In genomic region chr1:223129229-223129851, GRCh38 we compare ENCODE assay signal across 1 cellular context.
TF ChIP-seq lines count a peak whose summit lies in the region.

No MANE protein-coding gene starts in this region.

TF ChIP-seq in HepG2, 621 proteins besides CTCF, POLR2A, EP300 and RAD21 (continued from another document and continues in another):
- TF ChIP-seq HMGXB4 (CRISPR knock-in tag; IDR thresholded peaks at IDR 0.05; ENCODE audit: borderline replicate concordance in 1 of 2, low read depth in 1 of 2) (peak; percentile 50 to 72; a peak in 2 of 4 replicates), ZNF670 (CRISPR knock-in tag; IDR thresholded peaks at IDR 0.05; ENCODE audit: borderline replicate concordance) (no peak), STAG1 (CRISPR knock-in tag; IDR thresholded peaks at IDR 0.05) (peak; percentile 48), FOXC1 (CRISPR knock-in tag; IDR thresholded peaks at IDR 0.05; ENCODE audit: borderline replicate concordance) (no peak), ZNF83 (CRISPR knock-in tag; IDR thresholded peaks at IDR 0.05; ENCODE audit: borderline replicate concordance) (no peak), ZNF644 (CRISPR knock-in tag; IDR thresholded peaks at IDR 0.05; ENCODE audit: low read depth) (no peak), HIC2 (CRISPR knock-in tag; IDR thresholded peaks at IDR 0.05; ENCODE audit: low read depth) (no peak), ZNF232 (CRISPR knock-in tag; IDR thresholded peaks at IDR 0.05; ENCODE audit: borderline replicate concordance) (no peak), RFX5 (IDR thresholded peaks at IDR 0.05; ENCODE audit: low read depth, low read length) (no peak), ZNF639 (CRISPR knock-in tag; conservative IDR thresholded peaks at IDR 0.05) (no peak), ZNF34 (CRISPR knock-in tag; IDR thresholded peaks at IDR 0.05; ENCODE audit: borderline replicate concordance) (no peak), PHF8 (CRISPR knock-in tag; IDR thresholded peaks at IDR 0.05) (no peak), ZNF484 (CRISPR knock-in tag; IDR thresholded peaks at IDR 0.05; ENCODE audit: borderline replicate concordance, low read depth) (no peak), MTF2 (CRISPR knock-in tag; IDR thresholded peaks at IDR 0.05; ENCODE audit: borderline replicate concordance) (no peak; the same call in 1 of the 2 replicates), ZFX (CRISPR knock-in tag; IDR thresholded peaks at IDR 0.05; ENCODE audit: low read depth) (peak; percentile 58; the same call in 1 of the 2 replicates), HOXA5 (CRISPR knock-in tag; IDR thresholded peaks at IDR 0.05) (no peak), ZMYM4 (CRISPR knock-in tag; IDR thresholded peaks at IDR 0.05) (peak; percentile 32; the same call in 1 of the 2 replicates), ARID5B (CRISPR knock-in tag; IDR thresholded peaks at IDR 0.05) (0 out of 2 replicates have a peak, but pooled peaks have one; percentile 13), ATM (IDR thresholded peaks at IDR 0.05; ENCODE audit: borderline replicate concordance) (no peak), DNMT3B (CRISPR knock-in tag; conservative IDR thresholded peaks at IDR 0.05) (no peak), MTA3 (CRISPR knock-in tag; IDR thresholded peaks at IDR 0.05) (no peak), KMT2B (CRISPR knock-in tag; IDR thresholded peaks at IDR 0.05) (no peak), THYN1 (CRISPR knock-in tag; IDR thresholded peaks at IDR 0.05; ENCODE audit: borderline replicate concordance, low read depth) (no peak), ZHX2 (IDR thresholded peaks at IDR 0.05; ENCODE audit: low read depth) (no peak), ZHX2 (CRISPR knock-in tag; IDR thresholded peaks at IDR 0.05; ENCODE audit: borderline replicate concordance) (no peak), NONO (IDR thresholded peaks at IDR 0.05) (no peak), NONO (CRISPR knock-in tag; conservative IDR thresholded peaks at IDR 0.05) (0 out of 2 replicates have a peak, but pooled peaks have one; percentile 54), ESRRA (CRISPR knock-in tag; IDR thresholded peaks at IDR 0.05; ENCODE audit: low read depth) (no peak), ZBTB38 (CRISPR knock-in tag; IDR thresholded peaks at IDR 0.05) (0 out of 2 replicates have a peak, but pooled peaks have one; percentile 32), CBFB (CRISPR knock-in tag; IDR thresholded peaks at IDR 0.05) (no peak), NFE2L2 (IDR thresholded peaks at IDR 0.05; ENCODE audit: low read length) (no peak), MBD4 (IDR thresholded peaks at IDR 0.05; ENCODE audit: borderline replicate concordance, low read length) (no peak), TGIF2 (CRISPR knock-in tag; IDR thresholded peaks at IDR 0.05) (no peak)
- TF ChIP-seq, protein P1, sequence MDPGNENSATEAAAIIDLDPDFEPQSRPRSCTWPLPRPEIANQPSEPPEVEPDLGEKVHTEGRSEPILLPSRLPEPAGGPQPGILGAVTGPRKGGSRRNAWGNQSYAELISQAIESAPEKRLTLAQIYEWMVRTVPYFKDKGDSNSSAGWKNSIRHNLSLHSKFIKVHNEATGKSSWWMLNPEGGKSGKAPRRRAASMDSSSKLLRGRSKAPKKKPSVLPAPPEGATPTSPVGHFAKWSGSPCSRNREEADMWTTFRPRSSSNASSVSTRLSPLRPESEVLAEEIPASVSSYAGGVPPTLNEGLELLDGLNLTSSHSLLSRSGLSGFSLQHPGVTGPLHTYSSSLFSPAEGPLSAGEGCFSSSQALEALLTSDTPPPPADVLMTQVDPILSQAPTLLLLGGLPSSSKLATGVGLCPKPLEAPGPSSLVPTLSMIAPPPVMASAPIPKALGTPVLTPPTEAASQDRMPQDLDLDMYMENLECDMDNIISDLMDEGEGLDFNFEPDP (CRISPR knock-in tag; conservative IDR thresholded peaks at IDR 0.05) = no peak
- TF ChIP-seq, protein P2, sequence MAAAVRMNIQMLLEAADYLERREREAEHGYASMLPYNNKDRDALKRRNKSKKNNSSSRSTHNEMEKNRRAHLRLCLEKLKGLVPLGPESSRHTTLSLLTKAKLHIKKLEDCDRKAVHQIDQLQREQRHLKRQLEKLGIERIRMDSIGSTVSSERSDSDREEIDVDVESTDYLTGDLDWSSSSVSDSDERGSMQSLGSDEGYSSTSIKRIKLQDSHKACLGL (CRISPR knock-in tag; IDR thresholded peaks at IDR 0.05) = no peak
- TF ChIP-seq, protein P3, sequence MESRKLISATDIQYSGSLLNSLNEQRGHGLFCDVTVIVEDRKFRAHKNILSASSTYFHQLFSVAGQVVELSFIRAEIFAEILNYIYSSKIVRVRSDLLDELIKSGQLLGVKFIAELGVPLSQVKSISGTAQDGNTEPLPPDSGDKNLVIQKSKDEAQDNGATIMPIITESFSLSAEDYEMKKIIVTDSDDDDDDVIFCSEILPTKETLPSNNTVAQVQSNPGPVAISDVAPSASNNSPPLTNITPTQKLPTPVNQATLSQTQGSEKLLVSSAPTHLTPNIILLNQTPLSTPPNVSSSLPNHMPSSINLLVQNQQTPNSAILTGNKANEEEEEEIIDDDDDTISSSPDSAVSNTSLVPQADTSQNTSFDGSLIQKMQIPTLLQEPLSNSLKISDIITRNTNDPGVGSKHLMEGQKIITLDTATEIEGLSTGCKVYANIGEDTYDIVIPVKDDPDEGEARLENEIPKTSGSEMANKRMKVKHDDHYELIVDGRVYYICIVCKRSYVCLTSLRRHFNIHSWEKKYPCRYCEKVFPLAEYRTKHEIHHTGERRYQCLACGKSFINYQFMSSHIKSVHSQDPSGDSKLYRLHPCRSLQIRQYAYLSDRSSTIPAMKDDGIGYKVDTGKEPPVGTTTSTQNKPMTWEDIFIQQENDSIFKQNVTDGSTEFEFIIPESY (CRISPR knock-in tag; IDR thresholded peaks at IDR 0.05) = peak; percentile 96
- TF ChIP-seq, protein P4, sequence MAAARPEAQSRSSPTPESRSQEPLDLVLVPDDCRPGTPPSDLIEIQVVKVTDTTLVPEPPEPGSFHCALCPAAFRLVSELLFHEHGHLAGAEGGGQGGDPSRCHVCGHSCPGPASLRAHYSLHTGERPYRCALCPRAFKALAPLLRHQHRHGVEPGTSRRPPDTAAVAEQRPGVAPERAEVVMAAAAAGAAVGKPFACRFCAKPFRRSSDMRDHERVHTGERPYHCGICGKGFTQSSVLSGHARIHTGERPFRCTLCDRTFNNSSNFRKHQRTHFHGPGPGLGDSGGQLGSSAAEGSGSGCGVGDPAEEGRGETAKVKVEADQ (CRISPR knock-in tag; IDR thresholded peaks at IDR 0.05; ENCODE audit: borderline replicate concordance) = no peak
- TF ChIP-seq, protein P5, sequence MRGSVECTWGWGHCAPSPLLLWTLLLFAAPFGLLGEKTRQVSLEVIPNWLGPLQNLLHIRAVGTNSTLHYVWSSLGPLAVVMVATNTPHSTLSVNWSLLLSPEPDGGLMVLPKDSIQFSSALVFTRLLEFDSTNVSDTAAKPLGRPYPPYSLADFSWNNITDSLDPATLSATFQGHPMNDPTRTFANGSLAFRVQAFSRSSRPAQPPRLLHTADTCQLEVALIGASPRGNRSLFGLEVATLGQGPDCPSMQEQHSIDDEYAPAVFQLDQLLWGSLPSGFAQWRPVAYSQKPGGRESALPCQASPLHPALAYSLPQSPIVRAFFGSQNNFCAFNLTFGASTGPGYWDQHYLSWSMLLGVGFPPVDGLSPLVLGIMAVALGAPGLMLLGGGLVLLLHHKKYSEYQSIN (CRISPR knock-in tag; IDR thresholded peaks at IDR 0.05; ENCODE audit: borderline replicate concordance) = no peak
